In the genomic region with DNA sequence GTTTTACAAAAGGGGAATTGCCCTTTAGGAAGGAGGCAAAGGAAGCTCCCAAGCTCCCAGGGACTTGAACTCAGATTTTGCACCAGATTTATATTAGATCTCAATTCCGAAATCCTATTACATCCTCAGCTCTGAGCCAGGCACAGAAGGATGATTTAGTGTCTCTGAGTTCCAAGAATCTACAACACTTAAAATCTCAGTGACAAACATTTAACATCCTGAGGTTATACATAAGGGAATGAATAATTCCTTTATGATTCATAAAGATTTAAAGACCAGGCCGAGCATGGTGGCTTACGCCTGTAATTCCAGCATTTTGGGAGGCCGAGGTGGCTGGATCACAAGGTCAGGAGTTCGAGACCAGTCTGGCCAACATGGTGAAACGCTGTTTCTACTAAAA, we compare ENCODE assay signal across 26 cellular contexts. TPM values are rescaled to one million over a fixed set of nuclear protein-coding genes. Genes with fewer than 3 reads are reported as not detected.
A peak's percentile ranks its signal among the peaks of the same experiment; 100 is the strongest.
DNase-seq lines count a peak whose midpoint lies in the region; ATAC-seq, FAIRE-seq and TF ChIP-seq lines count a peak whose summit lies in the region.
"Had no signal": no experiment of that assay in that cellular context is flagged by ENCODE, and none has a peak within 500 bp of the region (broad histone marks: within the 10 kb centered on the region; RNA-seq: fewer than 3 reads in every experiment).

No MANE protein-coding gene starts in this region.

- no peak for TF ChIP-seq CTCF in A549 (IDR thresholded peaks at IDR 0.05)
- no peak for TF ChIP-seq CTCF in body of pancreas (IDR thresholded peaks at IDR 0.05)

- FAIRE-seq in A549 (lab: Jason Lieb, UNC) = no peak
- FAIRE-seq: HepG2, RCC 7860 had no signal

- TF ChIP-seq POLR2A in A549 (IDR thresholded peaks at IDR 0.05; ENCODE audit: low read length) = no peak
- no peak for TF ChIP-seq POLR2A in body of pancreas (IDR thresholded peaks at IDR 0.05)

- no peak for TF ChIP-seq RAD21 in A549 (conservative IDR thresholded peaks at IDR 0.05 in 1 of 2, IDR thresholded peaks at IDR 0.05 in 1 of 2)

- H3K4me1 Mint-ChIP-seq in CD8-positive, alpha-beta memory T cell = peaks cover 82 to 95% (median 95%) of the 10 kb centered on the region in 3 donors
- H3K4me1 Mint-ChIP-seq in activated T-helper 1 cell treated with anti-CD3 and anti-CD28 coated beads, Interleukin-12 subunit alpha, Interleukin-12 subunit beta, Interleukin-2, Interleukin-4 antibody, amounts not matched to agents 30 ng/mL and 10 ng/mL and 1 ng/mL, durations not matched to agents 14 hours and 24 hours and 36 hours (ENCODE audit: low read depth) = peaks cover 88% of the 10 kb centered on the region
- H3K4me1 Mint-ChIP-seq in naive thymus-derived CD4-positive, alpha-beta T cell = peaks cover 46 to 94% (median 76%) of the 10 kb centered on the region in 7 donors

- peaks cover 0 to 3% (median 2%) of the 10 kb centered on the region in 3 donors for H3K36me3 Mint-ChIP-seq in CD8-positive, alpha-beta memory T cell
- H3K36me3 Mint-ChIP-seq in activated T-helper 1 cell treated with anti-CD3 and anti-CD28 coated beads, Interleukin-12 subunit alpha, Interleukin-12 subunit beta, Interleukin-2, Interleukin-4 antibody, amounts not matched to agents 30 ng/mL and 10 ng/mL and 1 ng/mL, durations not matched to agents 14 hours and 24 hours and 36 hours (ENCODE audit: low read depth) = peaks cover 2% of the 10 kb centered on the region
- no peaks in the 10 kb centered on the region for H3K36me3 Mint-ChIP-seq in naive thymus-derived CD4-positive, alpha-beta T cell

- DNase-seq in A549 (ENCODE audit: low read depth in 1 of 2, low spot score in 1 of 2) (no peak), glomerular visceral epithelial cell (ENCODE audit: extremely low spot score) (no peak), GM03348 (ENCODE audit: low spot score) (no peak), body of pancreas (no peak)
- DNase-seq in CD8-positive, alpha-beta memory T cell = no peak
- DNase-seq in activated T-helper 1 cell treated with anti-CD3 and anti-CD28 coated beads, Interleukin-12 subunit alpha, Interleukin-12 subunit beta, Interleukin-2, Interleukin-4 antibody, amounts not matched to agents 30 ng/mL and 10 ng/mL and 1 ng/mL, durations not matched to agents 14 hours and 24 hours and 36 hours (ENCODE audit: low spot score) = no peak
- no peak for DNase-seq in naive thymus-derived CD4-positive, alpha-beta T cell
- DNase-seq: activated CD8-positive, alpha-beta memory T cell treated with anti-CD3 and anti-CD28 coated beads, Interleukin-2, amount 50 U/mL, for 4 hours; activated gamma-delta T cell treated with Interleukin-2 at 50 U/mL for 16 hours; amygdala; caudate nucleus; DMS153; dorsolateral prefrontal cortex; GF-D8; left ventricle myocardium superior; midbrain; NCI-H1105; NCI-H2081 treated with DMSO at 0.1 percent for 48 hours; NCI-H446; T-helper 9 cell had no signal

- ATAC-seq in A549 (no peak), HG02981 (IDR thresholded peaks at IDR 0.05; ENCODE audit: unreplicated experiment) (no peak), body of pancreas (no peak)
- ATAC-seq in naive thymus-derived CD4-positive, alpha-beta T cell = no peak
- ATAC-seq: GM23338, HepG2, left ventricle myocardium superior had no signal

- POLR2A ChIA-PET in A549 (lab: Yijun Ruan, JAX) = interaction anchor here (4.0 kb wide), 1 partner anchor 16 kb away, joined by 68 read pairs; the partner anchor contains the start of gene SLC20A1
- POLR2A ChIA-PET in CD8-positive, alpha-beta memory T cell (lab: Charles Lee) = interaction anchor here (0.6 to 8.0 kb wide), 3 partner anchors 17 to 63 kb away, joined by 3 to 96 read pairs (median 4); partner anchors contain the start of gene SLC20A1
- POLR2A ChIA-PET in naive thymus-derived CD4-positive, alpha-beta T cell (lab: Charles Lee) = interaction anchor here (1.1 to 15.0 kb wide), 6 partner anchors 16 to 63 kb away, joined by 4 to 418 read pairs (median 12); partner anchors contain the start of genes CHCHD5 and SLC20A1

- no peaks in the 10 kb centered on the region for H3K36me3 ChIP-seq in CD8-positive, alpha-beta memory T cell (ENCODE audit: insufficient read depth, low read length)
- H3K36me3 ChIP-seq in naive thymus-derived CD4-positive, alpha-beta T cell (ENCODE audit: control insufficient read depth in 2 of 3, insufficient read depth in 3 of 3, low read length in 3 of 3) = no peaks in the 10 kb centered on the region
- H3K36me3 ChIP-seq in body of pancreas (replicated peaks in 1 of 2; ENCODE audit: insufficient read depth in 1 of 2, low read depth in 2 of 2) = no peaks in the 10 kb centered on the region
- H3K36me3 ChIP-seq: vagina had no signal

- H3K9me3 ChIP-seq in A549 = no peaks in the 10 kb centered on the region
- H3K9me3 ChIP-seq in CD8-positive, alpha-beta memory T cell (ENCODE audit: low read length) = no peaks in the 10 kb centered on the region
- H3K9me3 ChIP-seq in naive thymus-derived CD4-positive, alpha-beta T cell (ENCODE audit: control insufficient read depth in 2 of 3, low read length in 3 of 3) = no peaks in the 10 kb centered on the region
- no peaks in the 10 kb centered on the region for H3K9me3 ChIP-seq in body of pancreas
- H3K9me3 ChIP-seq: vagina had no signal

- CTCF ChIA-PET in A549 (lab: Yijun Ruan, JAX) = interaction anchor here (0.7 to 16.6 kb wide), 7 partner anchors 15 to 1488 kb away, joined by 3 to 343 read pairs (median 45); partner anchors contain the start of genes NT5DC4 and SLC20A1
- CTCF ChIA-PET in CD8-positive, alpha-beta memory T cell (lab: Charles Lee) = interaction anchor here (1.3 to 12.6 kb wide), 5 partner anchors 8 to 97 kb away, joined by 3 to 147 read pairs (median 71); partner anchors contain the start of gene SLC20A1
- CTCF ChIA-PET in naive thymus-derived CD4-positive, alpha-beta T cell (lab: Charles Lee) = interaction anchor here (0.6 to 12.5 kb wide), 8 partner anchors 8 to 98 kb away, joined by 3 to 183 read pairs (median 11); partner anchors contain the start of gene SLC20A1

- H3K9me3 Mint-ChIP-seq in CD8-positive, alpha-beta memory T cell = peaks cover 0 to 4% (median 0%) of the 10 kb centered on the region in 5 donors
- no peaks in the 10 kb centered on the region for H3K9me3 Mint-ChIP-seq in activated T-helper 1 cell treated with anti-CD3 and anti-CD28 coated beads, Interleukin-12 subunit alpha, Interleukin-12 subunit beta, Interleukin-2, Interleukin-4 antibody, amounts not matched to agents 30 ng/mL and 10 ng/mL and 1 ng/mL, durations not matched to agents 14 hours and 24 hours and 36 hours
- H3K9me3 Mint-ChIP-seq in naive thymus-derived CD4-positive, alpha-beta T cell = no peaks in the 10 kb centered on the region
- H3K9me3 Mint-ChIP-seq: GM23338 had no signal

- peak overlapping the region; percentile 90 to 93 for H3K27ac ChIP-seq in A549
- H3K27ac ChIP-seq in CD8-positive, alpha-beta memory T cell (ENCODE audit: low read depth, low read length) = no peak overlapping the region
- no peak overlapping the region for H3K27ac ChIP-seq in naive thymus-derived CD4-positive, alpha-beta T cell (ENCODE audit: low read depth, low read length)
- no peak overlapping the region for H3K27ac ChIP-seq in body of pancreas
- H3K27ac ChIP-seq: HL-60, vagina had no signal

- H3K27ac Mint-ChIP-seq in CD8-positive, alpha-beta memory T cell = peak overlapping the region in 6 of 8 donors; percentile 7 to 97 (median 94)
- H3K27ac Mint-ChIP-seq in activated T-helper 1 cell treated with anti-CD3 and anti-CD28 coated beads, Interleukin-12 subunit alpha, Interleukin-12 subunit beta, Interleukin-2, Interleukin-4 antibody, amounts not matched to agents 30 ng/mL and 10 ng/mL and 1 ng/mL, durations not matched to agents 14 hours and 24 hours and 36 hours = peak overlapping the region; percentile 70
- H3K27ac Mint-ChIP-seq in naive thymus-derived CD4-positive, alpha-beta T cell = peak overlapping the region; percentile 33 to 99 (median 92)
- H3K27ac Mint-ChIP-seq: GM23338 had no signal

- H3K4me1 ChIP-seq in A549 = peaks cover 86% of the 10 kb centered on the region
- H3K4me1 ChIP-seq in CD8-positive, alpha-beta memory T cell (ENCODE audit: insufficient read depth, low read length) = peaks cover 93% of the 10 kb centered on the region
- H3K4me1 ChIP-seq in naive thymus-derived CD4-positive, alpha-beta T cell (ENCODE audit: control insufficient read depth in 2 of 2, insufficient read depth in 2 of 2, low read length in 2 of 2) = peaks cover 65 to 82% of the 10 kb centered on the region in 2 donors
- H3K4me1 ChIP-seq in body of pancreas = no peaks in the 10 kb centered on the region

- H3K4me3 Mint-ChIP-seq in CD8-positive, alpha-beta memory T cell = peak overlapping the region in 2 of 7 donors; percentile 44 to 59
- peak overlapping the region; percentile 31 for H3K4me3 Mint-ChIP-seq in activated T-helper 1 cell treated with anti-CD3 and anti-CD28 coated beads, Interleukin-12 subunit alpha, Interleukin-12 subunit beta, Interleukin-2, Interleukin-4 antibody, amounts not matched to agents 30 ng/mL and 10 ng/mL and 1 ng/mL, durations not matched to agents 14 hours and 24 hours and 36 hours
- peak overlapping the region in 4 of 10 donors; percentile 21 to 93 (median 88) for H3K4me3 Mint-ChIP-seq in naive thymus-derived CD4-positive, alpha-beta T cell
- H3K4me3 Mint-ChIP-seq: GM23338 had no signal

- WGBS in A549 (ENCODE audit: missing lambda C conversion rate) = 82% methylated on average over 6 of the region's 6 CpGs
- 75 to 82% methylated on average over 6 of the region's 6 CpGs for WGBS in body of pancreas, 2 donors

- H3K4me3 ChIP-seq in A549 (no peak overlapping the region), body of pancreas (no peak overlapping the region)
- H3K4me3 ChIP-seq in CD8-positive, alpha-beta memory T cell (ENCODE audit: low read length) = no peak overlapping the region
- no peak overlapping the region for H3K4me3 ChIP-seq in naive thymus-derived CD4-positive, alpha-beta T cell (ENCODE audit: low read length)
- H3K4me3 ChIP-seq: dorsolateral prefrontal cortex, GM23338, vagina had no signal

- H3K4me2 ChIP-seq in A549 = no peak overlapping the region
- H3K4me2 ChIP-seq: GM23338 had no signal

- H3K27me3 Mint-ChIP-seq in CD8-positive, alpha-beta memory T cell = peaks cover 0 to 2% of the 10 kb centered on the region in 2 donors
- H3K27me3 Mint-ChIP-seq in activated T-helper 1 cell treated with anti-CD3 and anti-CD28 coated beads, Interleukin-12 subunit alpha, Interleukin-12 subunit beta, Interleukin-2, Interleukin-4 antibody, amounts not matched to agents 30 ng/mL and 10 ng/mL and 1 ng/mL, durations not matched to agents 14 hours and 24 hours and 36 hours (ENCODE audit: insufficient read depth) = no peaks in the 10 kb centered on the region
- H3K27me3 Mint-ChIP-seq in naive thymus-derived CD4-positive, alpha-beta T cell = no peaks in the 10 kb centered on the region

- H3K27me3 ChIP-seq in CD8-positive, alpha-beta memory T cell (ENCODE audit: insufficient read depth, low read length, poor library complexity, severe bottlenecking) = no peaks in the 10 kb centered on the region
- H3K27me3 ChIP-seq in naive thymus-derived CD4-positive, alpha-beta T cell (ENCODE audit: control insufficient read depth in 2 of 2, insufficient read depth in 2 of 2, low read length in 2 of 2) = no peaks in the 10 kb centered on the region
- no peaks in the 10 kb centered on the region for H3K27me3 ChIP-seq in body of pancreas
- H3K27me3 ChIP-seq: dorsolateral prefrontal cortex, vagina had no signal

- no peak for TF ChIP-seq EP300 in A549 (IDR thresholded peaks at IDR 0.05)

- intact Hi-C loops in activated T-helper 1 cell treated with anti-CD3 and anti-CD28 coated beads, Interleukin-12 subunit alpha, Interleukin-12 subunit beta, Interleukin-2, Interleukin-4 antibody, amounts not matched to agents 30 ng/mL and 10 ng/mL and 1 ng/mL, durations not matched to agents 14 hours and 24 hours and 36 hours (cut with micrococcal nuclease) = loop anchor here (5.0 kb wide), 1 partner anchor 33 kb away; no protein-coding TSS in a partner anchor
- intact Hi-C loops in naive thymus-derived CD4-positive, alpha-beta T cell (cut with micrococcal nuclease) = loop anchor here in 1 of 2 donors (5.0 kb wide), 2 partner anchors 33 to 147 kb away; partner anchors contain the start of gene TTL
- intact Hi-C loops in body of pancreas (cut with DNase I) = loop anchor here (10.0 kb wide), 1 partner anchor 96 kb away; the partner anchor contains the start of gene NT5DC4

RNA-seq across cellular contexts. Expression of gene SLC20A1, which starts 16.5 kb away (rescaled TPM):
- polyA plus RNA-seq in A549 (2011; rRNA removed) = 86.8 and 88.7 TPM in 2 replicates
- 31.9 and 37.7 TPM in 2 replicates for polyA plus RNA-seq in A549 (2012; cell fraction: cytosol; rRNA removed)
- polyA plus RNA-seq in A549 (2012; cell fraction: nucleus; rRNA removed) = 51.1 and 68.2 TPM in 2 replicates
- 71.0 to 83.6 TPM (median 74.3 TPM) in 3 replicates for polyA plus RNA-seq in A549 (2017; fragmentation: RNase III; extraction: RNeasy Plus Mini Kit Qiagen cat#74134 plus additional on column Dnase treatment)
- polyA minus RNA-seq in A549 (2011; rRNA and poly(A)+ RNA removed) = 62.7 and 79.1 TPM in 2 replicates
- 100 to 1,000 TPM; 102 to 105 TPM for total RNA-seq in CD8-positive, alpha-beta memory T cell
- polyA plus RNA-seq in CD8-positive, alpha-beta memory T cell = 68.0 TPM
- 164 and 172 TPM in 2 replicates for total RNA-seq in activated T-helper 1 cell treated with anti-CD3 and anti-CD28 coated beads, Interleukin-12 subunit alpha, Interleukin-12 subunit beta, Interleukin-2, Interleukin-4 antibody, amounts not matched to agents 30 ng/mL and 10 ng/mL and 1 ng/mL, durations not matched to agents 14 hours and 24 hours and 36 hours
- 100 to 1,000 TPM in 3 of 5 experiments, 10 to 100 TPM in 2; 94.4 to 164 (median 120) TPM for total RNA-seq in naive thymus-derived CD4-positive, alpha-beta T cell
- 10 to 100 TPM; 32.8 to 39.3 TPM for polyA plus RNA-seq in naive thymus-derived CD4-positive, alpha-beta T cell
- total RNA-seq in body of pancreas = 10 to 100 TPM; 20.5 to 50.1 TPM

RNA-seq across cellular contexts. Expression of gene CHCHD5, which starts 44.8 kb away (rescaled TPM):
- polyA plus RNA-seq in A549 (2011; rRNA removed) (15.0 and 17.6 TPM in 2 replicates), A549 (2017; fragmentation: RNase III; extraction: RNeasy Plus Mini Kit Qiagen cat#74134 plus additional on column Dnase treatment) (61.4 to 62.4 TPM (median 62.0 TPM) in 3 replicates)
- polyA plus RNA-seq in A549 (2012; cell fraction: cytosol; rRNA removed) = 108 and 116 TPM in 2 replicates
- 67.2 and 94.2 TPM in 2 replicates for polyA plus RNA-seq in A549 (2012; cell fraction: nucleus; rRNA removed)
- polyA minus RNA-seq in A549 (2011; rRNA and poly(A)+ RNA removed) = 8.8 and 18.3 TPM in 2 replicates
- 10 to 100 TPM; 33.1 to 36.6 TPM for total RNA-seq in CD8-positive, alpha-beta memory T cell
- 41.8 TPM for polyA plus RNA-seq in CD8-positive, alpha-beta memory T cell
- 31.3 and 38.9 TPM in 2 replicates for total RNA-seq in activated T-helper 1 cell treated with anti-CD3 and anti-CD28 coated beads, Interleukin-12 subunit alpha, Interleukin-12 subunit beta, Interleukin-2, Interleukin-4 antibody, amounts not matched to agents 30 ng/mL and 10 ng/mL and 1 ng/mL, durations not matched to agents 14 hours and 24 hours and 36 hours
- total RNA-seq in naive thymus-derived CD4-positive, alpha-beta T cell = 10 to 100 TPM; 17.4 to 31.9 (median 21.1) TPM
- 10 to 100 TPM; 35.3 to 67.3 TPM for polyA plus RNA-seq in naive thymus-derived CD4-positive, alpha-beta T cell
- total RNA-seq in body of pancreas = 10 to 100 TPM; 16.8 to 23.6 TPM

Comparison
In these comparisons a context has a peak if more than half of its experiments do, and no peak if none do; other contexts are left out.
1. H3K27ac ChIP-seq: peak in A549 (2 of 2); none in CD8-positive, alpha-beta memory T cell (single experiment), naive thymus-derived CD4-positive, alpha-beta T cell (single experiment) and body of pancreas (0 of 4).
2. Peak in every context shown above with its lines, with median percentiles within 50 percentile points of each other: H3K27ac Mint-ChIP-seq.